Comparison of ENCODE assay signal across 7 cellular contexts in the genomic region with DNA sequence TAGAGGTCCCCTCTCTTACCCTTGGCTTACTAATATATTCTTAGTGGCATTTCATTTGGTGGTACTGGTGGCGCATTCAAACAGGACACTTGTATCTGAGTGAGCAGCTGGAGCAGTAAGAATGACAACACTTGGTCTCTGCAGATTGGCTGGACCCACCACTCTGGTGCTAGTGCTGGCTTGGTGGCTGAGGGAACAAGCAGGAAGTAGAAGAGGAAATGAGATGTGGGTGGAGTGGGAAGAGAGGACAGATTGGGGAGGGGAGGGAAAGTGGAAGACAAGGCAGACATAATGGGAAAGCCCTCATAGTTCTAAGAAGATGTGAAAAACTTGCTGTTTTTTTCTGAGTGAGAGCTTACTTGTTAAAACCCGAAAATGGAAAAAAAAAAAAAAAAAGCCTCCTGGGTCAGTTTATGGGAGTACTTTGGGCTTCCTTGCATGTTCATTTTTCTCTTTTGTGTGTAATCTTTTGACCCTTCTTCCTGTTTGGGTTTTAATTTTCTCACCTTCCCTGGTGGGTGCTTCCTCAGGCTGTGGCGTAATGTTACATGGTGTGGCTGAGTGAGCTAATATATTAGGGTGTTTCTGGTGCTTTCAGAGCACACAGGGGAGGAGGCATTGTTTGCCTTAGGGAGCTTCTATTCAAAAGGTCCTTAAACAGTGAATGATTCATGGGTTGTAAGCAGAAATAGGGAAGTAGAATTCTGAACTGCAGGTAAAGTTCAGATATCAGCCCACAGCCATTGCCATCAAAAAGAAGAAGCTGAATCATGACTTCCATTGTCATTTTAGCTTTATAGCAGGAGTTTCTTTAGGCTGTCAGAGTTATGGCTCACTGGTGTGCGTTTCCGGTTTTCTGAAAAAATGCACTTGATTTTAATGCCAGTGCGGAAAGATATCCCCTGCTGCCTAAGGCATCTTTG. TPM values are rescaled to one million over a fixed set of nuclear protein-coding genes. Genes with fewer than 3 reads are reported as not detected.
A peak's percentile ranks its signal among the peaks of the same experiment; 100 is the strongest.
DNase-seq lines count a peak whose midpoint lies in the region; ATAC-seq lines count a peak whose summit lies in the region.

No MANE protein-coding gene starts in this region.

- DNase-seq in HT1080 (ENCODE audit: low read depth) (peak; percentile 21), cardiac septum (ENCODE audit: low spot score) (peak; percentile 77), occipital lobe (lab: John Stamatoyannopoulos, UW) (no peak)
- peak; percentile 47 for DNase-seq in activated CD4-positive, alpha-beta memory T cell treated with anti-CD3 and anti-CD28 coated beads for 36 hours
- peak; percentile 33 for DNase-seq in stimulated activated CD4-positive, alpha-beta T cell treated with anti-CD3 and anti-CD28 coated beads, Interleukin-4, amount 100 ng/mL, for 24 hours

- peak overlapping the region; percentile 22 for H3K4me3 Mint-ChIP-seq in activated CD4-positive, alpha-beta memory T cell treated with anti-CD3 and anti-CD28 coated beads for 36 hours

- CTCF ChIA-PET in activated CD4-positive, alpha-beta memory T cell treated with anti-CD3 and anti-CD28 coated beads for 36 hours (lab: Charles Lee), result interaction anchor here (1.0 kb wide), 1 partner anchor 28 kb away, joined by 3 read pairs; no protein-coding TSS in a partner anchor

- intact Hi-C loops in activated CD4-positive, alpha-beta memory T cell treated with anti-CD3 and anti-CD28 coated beads for 36 hours (cut with micrococcal nuclease), result loop anchor here (1.0 to 10.0 kb wide), 4 partner anchors 31 to 191 kb away; a partner anchor contains a TSS
- intact Hi-C loops in cardiac septum (cut with DNase I), result loop anchor here (5.0 kb wide), 1 partner anchor 52 kb away; a partner anchor contains a TSS

- peaks cover 44% of the 10 kb centered on the region for H3K4me1 Mint-ChIP-seq in activated CD4-positive, alpha-beta memory T cell treated with anti-CD3 and anti-CD28 coated beads for 36 hours (ENCODE audit: low read depth)

- peak overlapping the region; percentile 81 for H3K27ac Mint-ChIP-seq in activated CD4-positive, alpha-beta memory T cell treated with anti-CD3 and anti-CD28 coated beads for 36 hours

- H3K36me3 Mint-ChIP-seq in activated CD4-positive, alpha-beta memory T cell treated with anti-CD3 and anti-CD28 coated beads for 36 hours, result no peaks in the 10 kb centered on the region

- H3K9me3 Mint-ChIP-seq in activated CD4-positive, alpha-beta memory T cell treated with anti-CD3 and anti-CD28 coated beads for 36 hours, result no peaks in the 10 kb centered on the region

- ATAC-seq in GM18502 (IDR thresholded peaks at IDR 0.05; ENCODE audit: poor library complexity, unreplicated experiment), result peak; percentile 93
- peak; percentile 95 for ATAC-seq in GM21619 (IDR thresholded peaks at IDR 0.05; ENCODE audit: unreplicated experiment)

- no peaks in the 10 kb centered on the region for H3K27me3 Mint-ChIP-seq in activated CD4-positive, alpha-beta memory T cell treated with anti-CD3 and anti-CD28 coated beads for 36 hours

- POLR2A ChIA-PET in activated CD4-positive, alpha-beta memory T cell treated with anti-CD3 and anti-CD28 coated beads for 36 hours (lab: Charles Lee), result interaction anchor here (1.9 kb wide), 1 partner anchor 52 kb away, joined by 12 read pairs; a partner anchor contains a TSS

RNA-seq across cellular contexts. Expression of a gene that starts 52.3 kb away (rescaled TPM):
- 38.3 and 39.7 TPM in 2 replicates for total RNA-seq in HT1080 (2014; rRNA removed; shearing (Covaris generic))
- polyA plus RNA-seq in HT1080 (2015; cell fraction: cytosol; rRNA removed), result 32.3 and 45.7 TPM in 2 replicates
- 64.5 and 75.1 TPM in 2 replicates for polyA plus RNA-seq in HT1080 (2015; cell fraction: nucleus; rRNA removed)
- total RNA-seq in activated CD4-positive, alpha-beta memory T cell treated with anti-CD3 and anti-CD28 coated beads for 36 hours, result 10 to 100 TPM; 14.3 to 15.3 TPM
- total RNA-seq in cardiac septum (17.4 TPM), occipital lobe (70.5 TPM)
